In genomic region chr7:100673302-100673941, GRCh38 we compare ENCODE assay signal across 1 cellular context.
TF ChIP-seq lines count a peak whose summit lies in the region.

Gene GNB2 (plus strand): TSS chr7:100673740. CDS start chr7:100676266, 2,526 bp downstream.

TF ChIP-seq in K562, 482 proteins besides CTCF, POLR2A, EP300 and RAD21 (continued from another document and continues in another):
- TF ChIP-seq MGA (IDR thresholded peaks at IDR 0.05) (no peak; the same call in 1 of the 2 replicates), XRCC4 (IDR thresholded peaks at IDR 0.05; ENCODE audit: extremely low read depth, insufficient read depth, insufficient read length) (no peak), MAFK (IDR thresholded peaks at IDR 0.05; ENCODE audit: low read length) (0 out of 2 replicates have a peak, but pooled peaks have one; percentile 15), FOXJ3 (CRISPR knock-in tag; IDR thresholded peaks at IDR 0.05) (no peak), NCOA4 (IDR thresholded peaks at IDR 0.05; ENCODE audit: partially characterized antibody) (no peak), RBM22 (IDR thresholded peaks at IDR 0.05; ENCODE audit: low read depth, low read length, poor library complexity, severe bottlenecking) (peak; percentile 68), NCOR1 (IDR thresholded peaks at IDR 0.05) (no peak; the same call in 1 of the 2 replicates), BCL6 (CRISPR knock-in tag; IDR thresholded peaks at IDR 0.05) (no peak), ZNF3 (CRISPR knock-in tag; IDR thresholded peaks at IDR 0.05) (no peak), POLR2G (IDR thresholded peaks at IDR 0.05; ENCODE audit: low read depth, low read length) (peak; percentile 78), ZFX (CRISPR knock-in tag; IDR thresholded peaks at IDR 0.05) (peak; percentile 45; the same call in 1 of the 2 replicates), RB1 (IDR thresholded peaks at IDR 0.05; ENCODE audit: low read depth) (peak; percentile 98; the same call in 1 of the 2 replicates), AFF1 (IDR thresholded peaks at IDR 0.05; ENCODE audit: low read depth in 1 of 2, partially characterized antibody in 2 of 2) (peak in 1 of 2 experiments; percentile 92), DMBX1 (CRISPR knock-in tag; IDR thresholded peaks at IDR 0.05; ENCODE audit: borderline replicate concordance) (0 out of 2 replicates have a peak, but pooled peaks have one; percentile 28), RHOXF2B (CRISPR knock-in tag; conservative IDR thresholded peaks at IDR 0.05) (peak; percentile 72; the same call in 1 of the 2 replicates), ZNF830 (CRISPR knock-in tag; IDR thresholded peaks at IDR 0.05) (0 out of 2 replicates have a peak, but pooled peaks have one; percentile 73), DIDO1 (tag; IDR thresholded peaks at IDR 0.05; ENCODE audit: low read depth) (no peak), ZNF668 (CRISPR knock-in tag; IDR thresholded peaks at IDR 0.05) (no peak), SIX5 (IDR thresholded peaks at IDR 0.05; ENCODE audit: borderline replicate concordance in 1 of 2, insufficient read depth in 1 of 2, low read depth in 1 of 2, low read length in 2 of 2) (peak; percentile 54 to 59; a peak in 2 of 4 replicates), ZKSCAN3 (CRISPR knock-in tag; IDR thresholded peaks at IDR 0.05) (no peak), CEBPG (CRISPR knock-in tag; IDR thresholded peaks at IDR 0.05) (no peak), CEBPG (tag; conservative IDR thresholded peaks at IDR 0.05 in 1 of 2, IDR thresholded peaks at IDR 0.05 in 1 of 2) (no peak), NR2C2 (CRISPR knock-in tag; IDR thresholded peaks at IDR 0.05) (0 out of 2 replicates have a peak, but pooled peaks have one; percentile 31), NR2C2 (tag; IDR thresholded peaks at IDR 0.05) (peak; percentile 34; the same call in 1 of the 2 replicates), ZNF143 (CRISPR knock-in tag; IDR thresholded peaks at IDR 0.05) (no peak), CREB1 (IDR thresholded peaks at IDR 0.05) (peak; percentile 90), CREB1 (CRISPR knock-in tag; IDR thresholded peaks at IDR 0.05) (peak; percentile 93), MYC (IDR thresholded peaks at IDR 0.05; ENCODE audit: low read depth, low read length) (peak; percentile 70), MYC (CRISPR knock-in tag; IDR thresholded peaks at IDR 0.05; ENCODE audit: borderline replicate concordance, low read depth) (no peak)
- TF ChIP-seq, protein P1, sequence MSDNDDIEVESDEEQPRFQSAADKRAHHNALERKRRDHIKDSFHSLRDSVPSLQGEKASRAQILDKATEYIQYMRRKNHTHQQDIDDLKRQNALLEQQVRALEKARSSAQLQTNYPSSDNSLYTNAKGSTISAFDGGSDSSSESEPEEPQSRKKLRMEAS (CRISPR knock-in tag; IDR thresholded peaks at IDR 0.05) = peak; percentile 68
- TF ChIP-seq, protein P2, sequence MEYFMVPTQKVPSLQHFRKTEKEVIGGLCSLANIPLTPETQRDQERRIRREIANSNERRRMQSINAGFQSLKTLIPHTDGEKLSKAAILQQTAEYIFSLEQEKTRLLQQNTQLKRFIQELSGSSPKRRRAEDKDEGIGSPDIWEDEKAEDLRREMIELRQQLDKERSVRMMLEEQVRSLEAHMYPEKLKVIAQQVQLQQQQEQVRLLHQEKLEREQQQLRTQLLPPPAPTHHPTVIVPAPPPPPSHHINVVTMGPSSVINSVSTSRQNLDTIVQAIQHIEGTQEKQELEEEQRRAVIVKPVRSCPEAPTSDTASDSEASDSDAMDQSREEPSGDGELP (CRISPR knock-in tag; IDR thresholded peaks at IDR 0.05; ENCODE audit: borderline replicate concordance) = peak; percentile 86
- TF ChIP-seq, protein P3, sequence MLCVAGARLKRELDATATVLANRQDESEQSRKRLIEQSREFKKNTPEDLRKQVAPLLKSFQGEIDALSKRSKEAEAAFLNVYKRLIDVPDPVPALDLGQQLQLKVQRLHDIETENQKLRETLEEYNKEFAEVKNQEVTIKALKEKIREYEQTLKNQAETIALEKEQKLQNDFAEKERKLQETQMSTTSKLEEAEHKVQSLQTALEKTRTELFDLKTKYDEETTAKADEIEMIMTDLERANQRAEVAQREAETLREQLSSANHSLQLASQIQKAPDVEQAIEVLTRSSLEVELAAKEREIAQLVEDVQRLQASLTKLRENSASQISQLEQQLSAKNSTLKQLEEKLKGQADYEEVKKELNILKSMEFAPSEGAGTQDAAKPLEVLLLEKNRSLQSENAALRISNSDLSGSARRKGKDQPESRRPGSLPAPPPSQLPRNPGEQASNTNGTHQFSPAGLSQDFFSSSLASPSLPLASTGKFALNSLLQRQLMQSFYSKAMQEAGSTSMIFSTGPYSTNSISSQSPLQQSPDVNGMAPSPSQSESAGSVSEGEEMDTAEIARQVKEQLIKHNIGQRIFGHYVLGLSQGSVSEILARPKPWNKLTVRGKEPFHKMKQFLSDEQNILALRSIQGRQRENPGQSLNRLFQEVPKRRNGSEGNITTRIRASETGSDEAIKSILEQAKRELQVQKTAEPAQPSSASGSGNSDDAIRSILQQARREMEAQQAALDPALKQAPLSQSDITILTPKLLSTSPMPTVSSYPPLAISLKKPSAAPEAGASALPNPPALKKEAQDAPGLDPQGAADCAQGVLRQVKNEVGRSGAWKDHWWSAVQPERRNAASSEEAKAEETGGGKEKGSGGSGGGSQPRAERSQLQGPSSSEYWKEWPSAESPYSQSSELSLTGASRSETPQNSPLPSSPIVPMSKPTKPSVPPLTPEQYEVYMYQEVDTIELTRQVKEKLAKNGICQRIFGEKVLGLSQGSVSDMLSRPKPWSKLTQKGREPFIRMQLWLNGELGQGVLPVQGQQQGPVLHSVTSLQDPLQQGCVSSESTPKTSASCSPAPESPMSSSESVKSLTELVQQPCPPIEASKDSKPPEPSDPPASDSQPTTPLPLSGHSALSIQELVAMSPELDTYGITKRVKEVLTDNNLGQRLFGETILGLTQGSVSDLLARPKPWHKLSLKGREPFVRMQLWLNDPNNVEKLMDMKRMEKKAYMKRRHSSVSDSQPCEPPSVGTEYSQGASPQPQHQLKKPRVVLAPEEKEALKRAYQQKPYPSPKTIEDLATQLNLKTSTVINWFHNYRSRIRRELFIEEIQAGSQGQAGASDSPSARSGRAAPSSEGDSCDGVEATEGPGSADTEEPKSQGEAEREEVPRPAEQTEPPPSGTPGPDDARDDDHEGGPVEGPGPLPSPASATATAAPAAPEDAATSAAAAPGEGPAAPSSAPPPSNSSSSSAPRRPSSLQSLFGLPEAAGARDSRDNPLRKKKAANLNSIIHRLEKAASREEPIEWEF (CRISPR knock-in tag; IDR thresholded peaks at IDR 0.05) = no peak
- TF ChIP-seq, protein P4, sequence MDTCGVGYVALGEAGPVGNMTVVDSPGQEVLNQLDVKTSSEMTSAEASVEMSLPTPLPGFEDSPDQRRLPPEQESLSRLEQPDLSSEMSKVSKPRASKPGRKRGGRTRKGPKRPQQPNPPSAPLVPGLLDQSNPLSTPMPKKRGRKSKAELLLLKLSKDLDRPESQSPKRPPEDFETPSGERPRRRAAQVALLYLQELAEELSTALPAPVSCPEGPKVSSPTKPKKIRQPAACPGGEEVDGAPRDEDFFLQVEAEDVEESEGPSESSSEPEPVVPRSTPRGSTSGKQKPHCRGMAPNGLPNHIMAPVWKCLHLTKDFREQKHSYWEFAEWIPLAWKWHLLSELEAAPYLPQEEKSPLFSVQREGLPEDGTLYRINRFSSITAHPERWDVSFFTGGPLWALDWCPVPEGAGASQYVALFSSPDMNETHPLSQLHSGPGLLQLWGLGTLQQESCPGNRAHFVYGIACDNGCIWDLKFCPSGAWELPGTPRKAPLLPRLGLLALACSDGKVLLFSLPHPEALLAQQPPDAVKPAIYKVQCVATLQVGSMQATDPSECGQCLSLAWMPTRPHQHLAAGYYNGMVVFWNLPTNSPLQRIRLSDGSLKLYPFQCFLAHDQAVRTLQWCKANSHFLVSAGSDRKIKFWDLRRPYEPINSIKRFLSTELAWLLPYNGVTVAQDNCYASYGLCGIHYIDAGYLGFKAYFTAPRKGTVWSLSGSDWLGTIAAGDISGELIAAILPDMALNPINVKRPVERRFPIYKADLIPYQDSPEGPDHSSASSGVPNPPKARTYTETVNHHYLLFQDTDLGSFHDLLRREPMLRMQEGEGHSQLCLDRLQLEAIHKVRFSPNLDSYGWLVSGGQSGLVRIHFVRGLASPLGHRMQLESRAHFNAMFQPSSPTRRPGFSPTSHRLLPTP (IDR thresholded peaks at IDR 0.05; ENCODE audit: borderline replicate concordance, extremely low read depth, insufficient read length) = no peak
